In the genomic region with DNA sequence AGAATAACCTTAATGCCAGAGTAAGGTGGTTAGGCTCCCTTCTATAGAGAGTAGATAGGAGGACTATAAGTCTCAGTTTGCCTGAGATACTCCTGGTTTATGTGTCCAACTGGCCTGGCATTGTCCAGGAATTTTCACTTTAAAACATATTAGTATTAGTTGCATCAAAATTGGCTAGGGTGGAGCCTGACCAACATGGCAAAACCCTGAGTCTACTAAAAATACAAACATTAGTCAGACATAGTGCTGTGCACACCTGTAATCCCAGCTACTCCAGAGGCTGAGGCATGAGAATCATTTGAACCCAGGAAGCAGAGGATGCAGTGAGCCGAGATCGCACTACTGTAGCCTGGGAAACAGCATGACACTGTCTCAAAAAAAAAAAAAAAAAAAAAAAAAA, we compare ENCODE assay signal across 24 cellular contexts.
"Had no signal": no experiment of that assay in that cellular context is flagged by ENCODE, and none has a peak within 500 bp of the region (broad histone marks: within the 10 kb centered on the region; RNA-seq: fewer than 3 reads in every experiment).

No MANE protein-coding gene starts in this region.

- ATAC-seq: HepG2, Panc1, Right ventricle myocardium inferior had no signal

- H3K4me1 ChIP-seq: SJCRH30 had no signal

- H3K27me3 ChIP-seq: MG63, SJCRH30 had no signal

- DNase-seq: IMR-90, Karpas-422, KG1, MG63, NCI-H1092, NCI-H1105 treated with DMSO at 0.1 percent for 48 hours, NCI-H1417 treated with DMSO at 0.1 percent for 48 hours, NCI-H146, NCI-H1694 treated with DMSO at 0.1 percent for 48 hours, NCI-H1930, NCI-H2081, NCI-H2107, NCI-H2227 treated with DMSO at 0.1 percent for 48 hours, NCI-H510A, NCI-H524 treated with DMSO at 0.1 percent for 48 hours, NCI-H69, NCI-H774, SHP77 treated with DMSO at 0.1 percent for 48 hours, SJCRH30 had no signal

- H3K9me3 ChIP-seq: MG63, SJCRH30 had no signal

- H3K4me3 ChIP-seq: MG63, SJCRH30, SK-N-MC had no signal

- FAIRE-seq: HepG2 had no signal

- H3K27ac ChIP-seq: RWPE1, SJCRH30, SK-N-MC had no signal
